In genomic region chr15:80852676-80853075, GRCh38 we compare ENCODE assay signal across 18 cellular contexts.
DNase-seq lines count a peak whose midpoint lies in the region; ATAC-seq and TF ChIP-seq lines count a peak whose summit lies in the region.
"Had no signal": no experiment of that assay in that cellular context is flagged by ENCODE, and none has a peak within 500 bp of the region (broad histone marks: within the 10 kb centered on the region; RNA-seq: fewer than 3 reads in every experiment).

No MANE protein-coding gene starts in this region.

- ATAC-seq in left colon: peak; percentile 37

- TF ChIP-seq CTCF in 22Rv1 (IDR thresholded peaks at IDR 0.05): no peak
- no peak for TF ChIP-seq CTCF in RWPE1 (conservative IDR thresholded peaks at IDR 0.05; ENCODE audit: low read depth)

- CTCF ChIA-PET in RWPE1 (lab: Yijun Ruan, JAX): no interaction called here

- POLR2A ChIA-PET in RWPE1 (lab: Yijun Ruan, JAX; ENCODE audit: low non-redundant PET): interaction anchor here (0.6 kb wide), 1 partner anchor 22 kb away, joined by 12 read pairs; no protein-coding TSS in a partner anchor

- H3K27ac ChIP-seq in 22Rv1: peak overlapping the region; percentile 50
- H3K27ac ChIP-seq in RWPE1: peak overlapping the region; percentile 55; the same call in 1 of the 2 replicates
- H3K27ac ChIP-seq: brain microvascular endothelial cell had no signal

- DNase-seq in HPDE6-E6E7 (ENCODE audit: extremely low spot score) (peak; percentile 34), RWPE1 (ENCODE audit: low spot score) (peak; percentile 61), left colon (peak in 1 of 2 donors; percentile 18), NCI-H1694 treated with DMSO at 0.1 percent for 48 hours (lab: John Stamatoyannopoulos, UW) (no peak), inferior parietal cortex (ENCODE audit: extremely low spot score) (no peak), SW 1271 (lab: John Stamatoyannopoulos, UW) (no peak), globus pallidus (ENCODE audit: low spot score) (no peak)
- DNase-seq: activated CD4-positive, alpha-beta memory T cell treated with anti-CD3 and anti-CD28 coated beads, Interleukin-2, amount 10 ng/mL, durations not matched to agents 7 days and 5 days; activated gamma-delta T cell treated with Interleukin-2 at 50 U/mL for 16 hours; brain microvascular endothelial cell; GF-D8; glutamatergic neuron; H9; NCI-H1436 treated with DMSO at 0.1 percent for 48 hours; NCI-H524 treated with DMSO at 0.1 percent for 48 hours; SHP77 treated with DMSO at 0.1 percent for 48 hours; substantia nigra had no signal

- intact Hi-C loops in left colon (cut with DNase I, micrococcal nuclease): no loop called here

Comparison
In these comparisons a context has a peak if more than half of its experiments do, and no peak if none do; other contexts are left out.
1. DNase-seq: peak in HPDE6-E6E7 (single experiment) and RWPE1 (single experiment); none in NCI-H1694 treated with DMSO at 0.1 percent for 48 hours (single experiment), inferior parietal cortex (single experiment), SW 1271 (0 of 2) and globus pallidus (single experiment).